29 cellular contexts compared by ENCODE assay signal in genomic region chr14:92010644-92011043, GRCh38.
"Had no signal": no experiment of that assay in that cellular context is flagged by ENCODE, and none has a peak within 500 bp of the region (broad histone marks: within the 10 kb centered on the region; RNA-seq: fewer than 3 reads in every experiment).

No MANE protein-coding gene starts in this region.

- H3K36me3 ChIP-seq: neural progenitor cell had no signal

- H3K9ac ChIP-seq: neural progenitor cell, parathyroid adenoma had no signal

- H3K4me2 ChIP-seq: neural progenitor cell had no signal

- DNase-seq: hypothalamus; immature natural killer cell; kidney; left ventricle myocardium superior; lower lobe of right lung; mesendoderm; naive B cell; natural killer cell; nephron progenitor cell; occipital lobe; right lobe of liver; stimulated activated CD4-positive, alpha-beta T cell treated with anti-CD3 and anti-CD28 coated beads, Interleukin-12 subunit alpha, Interleukin-12 subunit beta, amount 100 ng/mL, for 4 hours; stimulated activated CD4-positive, alpha-beta T cell treated with anti-CD3 and anti-CD28 coated beads, Interleukin-15, amount 100 ng/mL, for 24 hours; stimulated activated CD4-positive, alpha-beta T cell treated with anti-CD3 and anti-CD28 coated beads, Interleukin-2, amount 100 ng/mL, for 24 hours; stimulated activated CD4-positive, alpha-beta T cell treated with anti-CD3 and anti-CD28 coated beads, Interleukin-4, amount 100 ng/mL, for 1 hour; stimulated activated naive B cell treated with anti-CD40 and anti-IgM and Interleukin-4, amounts not matched to agents 10 μg/mL and 1 μg/mL and 100 μg/mL, for 72 hours; stimulated activated naive CD8-positive, alpha-beta T cell treated with anti-CD3 and anti-CD28 coated beads, Interleukin-15, Interleukin-2, amounts not matched to agents 100 U/mL and 50 U/mL, for 24 hours; stomach; testis; thyroid gland; transverse colon had no signal

- H3K9me3 ChIP-seq: lower lobe of right lung, neutrophil, right atrium auricular region, right lobe of liver, stomach, testis, thyroid gland, transverse colon, upper lobe of left lung, vagina had no signal

- H3K4me3 Mint-ChIP-seq: immature natural killer cell; mesothelial cell of epicardium; naive B cell; natural killer cell; nephron progenitor cell; neural progenitor cell; stimulated activated naive B cell treated with anti-CD40 and anti-IgM and Interleukin-4, amounts not matched to agents 10 μg/mL and 1 μg/mL and 100 μg/mL, for 72 hours had no signal

- ATAC-seq: left ventricle myocardium superior; lower lobe of right lung; natural killer cell; stimulated activated naive B cell treated with anti-CD40 and anti-IgM and Interleukin-4, amounts not matched to agents 10 μg/mL and 1 μg/mL and 100 μg/mL, for 72 hours; stimulated activated naive CD8-positive, alpha-beta T cell treated with anti-CD3 and anti-CD28 coated beads, Interleukin-15, Interleukin-2, amounts not matched to agents 100 U/mL and 50 U/mL, for 24 hours had no signal

- FAIRE-seq: islet of Langerhans, kidney had no signal

- H3K27ac Mint-ChIP-seq: mesothelial cell of epicardium; natural killer cell; neural progenitor cell; stimulated activated naive B cell treated with anti-CD40 and anti-IgM and Interleukin-4, amounts not matched to agents 10 μg/mL and 1 μg/mL and 100 μg/mL, for 72 hours had no signal

- H3K27ac ChIP-seq: lower lobe of right lung, neural progenitor cell, neutrophil, parathyroid adenoma, right atrium auricular region, right lobe of liver, stomach, testis, thyroid gland, transverse colon, upper lobe of left lung, vagina had no signal

- H3K27me3 ChIP-seq: neural progenitor cell, neutrophil, right atrium auricular region, right lobe of liver, stomach, testis, thyroid gland, transverse colon, upper lobe of left lung, vagina had no signal

- H3K4me1 Mint-ChIP-seq: mesothelial cell of epicardium, nephron progenitor cell, neural progenitor cell had no signal

- H3K27me3 Mint-ChIP-seq: naive B cell; stimulated activated naive B cell treated with anti-CD40 and anti-IgM and Interleukin-4, amounts not matched to agents 10 μg/mL and 1 μg/mL and 100 μg/mL, for 72 hours had no signal

- H2AFZ ChIP-seq: neural progenitor cell, parathyroid adenoma had no signal

- H3K4me1 ChIP-seq: lower lobe of right lung, neural progenitor cell, parathyroid adenoma, right atrium auricular region, right lobe of liver, testis, thyroid gland, transverse colon, upper lobe of left lung, vagina had no signal

- H3K4me3 ChIP-seq: lower lobe of right lung, neural progenitor cell, right atrium auricular region, right lobe of liver, stomach, testis, thyroid gland, transverse colon, upper lobe of left lung, vagina had no signal
